9 cellular contexts compared by ENCODE assay signal in genomic region chr6:14664616-14665315, GRCh38.
DNase-seq lines count a peak whose midpoint lies in the region; ATAC-seq and TF ChIP-seq lines count a peak whose summit lies in the region.
"Had no signal": no experiment of that assay in that cellular context is flagged by ENCODE, and none has a peak within 500 bp of the region (broad histone marks: within the 10 kb centered on the region; RNA-seq: fewer than 3 reads in every experiment).

No MANE protein-coding gene starts in this region.

- H3K27ac ChIP-seq in KMS-11, result no peak overlapping the region
- H3K27ac ChIP-seq: esophagus muscularis mucosa had no signal

- H3K4me2 ChIP-seq in KMS-11, result peak overlapping the region; percentile 25; the same call in 1 of the 2 replicates

- DNase-seq in NCI-H2171 treated with DMSO at 0.1 percent for 48 hours (lab: John Stamatoyannopoulos, UW) (peak; percentile 28), NCI-H2171 (lab: John Stamatoyannopoulos, UW) (no peak), neural crest cell (ENCODE audit: low read depth, low spot score) (peak; percentile 8), T-helper 9 cell (no peak), HCEC 1CT (no peak), DMS79 treated with DMSO at 0.1 percent for 48 hours (lab: John Stamatoyannopoulos, UW) (no peak)

- H3K79me2 ChIP-seq in KMS-11 (ENCODE audit: insufficient read depth, low read depth), result no peaks in the 10 kb centered on the region

- H3K9ac ChIP-seq in KMS-11, result no peak overlapping the region

- no peaks in the 10 kb centered on the region for H3K36me3 ChIP-seq in KMS-11 (ENCODE audit: insufficient read depth)
- H3K36me3 ChIP-seq: esophagus muscularis mucosa had no signal

- no peaks in the 10 kb centered on the region for H3K27me3 Mint-ChIP-seq in activated T-helper 17 cell treated with anti-CD3 and anti-CD28 coated beads, Interleukin-2, amount 50 U/mL, for 72 hours
- H3K27me3 Mint-ChIP-seq in neural crest cell (ENCODE audit: low read depth), result no peaks in the 10 kb centered on the region

- peak overlapping the region; percentile 70 for H3K4me3 Mint-ChIP-seq in activated T-helper 17 cell treated with anti-CD3 and anti-CD28 coated beads, Interleukin-2, amount 50 U/mL, for 72 hours
- H3K4me3 Mint-ChIP-seq in neural crest cell, result no peak overlapping the region

- no peaks in the 10 kb centered on the region for H3K9me3 Mint-ChIP-seq in activated T-helper 17 cell treated with anti-CD3 and anti-CD28 coated beads, Interleukin-2, amount 50 U/mL, for 72 hours
- no peaks in the 10 kb centered on the region for H3K9me3 Mint-ChIP-seq in neural crest cell

- ATAC-seq in activated T-helper 17 cell treated with anti-CD3 and anti-CD28 coated beads, Interleukin-2, amount 50 U/mL, for 72 hours (replicated peaks), result peak; percentile 3

- no peaks in the 10 kb centered on the region for H3K27me3 ChIP-seq in KMS-11 (ENCODE audit: insufficient read depth, low read depth)
- H3K27me3 ChIP-seq: esophagus muscularis mucosa had no signal

- H3K27ac Mint-ChIP-seq in activated T-helper 17 cell treated with anti-CD3 and anti-CD28 coated beads, Interleukin-2, amount 50 U/mL, for 72 hours, result peak overlapping the region; percentile 89
- peak overlapping the region; percentile 48 for H3K27ac Mint-ChIP-seq in neural crest cell (ENCODE audit: unreplicated experiment)

- peaks cover 20% of the 10 kb centered on the region for H3K4me1 Mint-ChIP-seq in activated T-helper 17 cell treated with anti-CD3 and anti-CD28 coated beads, Interleukin-2, amount 50 U/mL, for 72 hours
- peaks cover 17% of the 10 kb centered on the region for H3K4me1 Mint-ChIP-seq in neural crest cell

- TF ChIP-seq CTCF in KMS-11 (conservative IDR thresholded peaks at IDR 0.05; ENCODE audit: low read depth, low read length), result no peak
- TF ChIP-seq CTCF in neural crest cell (conservative IDR thresholded peaks at IDR 0.05), result no peak

- H3K4me1 ChIP-seq in KMS-11 (ENCODE audit: low read depth, poor library complexity, severe bottlenecking), result peaks cover 24% of the 10 kb centered on the region
- H3K4me1 ChIP-seq: esophagus muscularis mucosa had no signal

- no peaks in the 10 kb centered on the region for H4K20me1 ChIP-seq in KMS-11 (ENCODE audit: insufficient read depth)

- no peak overlapping the region for H3K4me3 ChIP-seq in KMS-11 (IDR thresholded peaks at IDR 0.05; ENCODE audit: insufficient read depth, low read depth, low read length)
- H3K4me3 ChIP-seq: esophagus muscularis mucosa had no signal

- H3K36me3 Mint-ChIP-seq in activated T-helper 17 cell treated with anti-CD3 and anti-CD28 coated beads, Interleukin-2, amount 50 U/mL, for 72 hours (ENCODE audit: low read depth), result no peaks in the 10 kb centered on the region
- H3K36me3 Mint-ChIP-seq in neural crest cell (ENCODE audit: low read depth), result no peaks in the 10 kb centered on the region

- no peak overlapping the region for H2AFZ ChIP-seq in KMS-11 (ENCODE audit: low read depth)

Comparison
In these comparisons a context has a peak if more than half of its experiments do, and no peak if none do; other contexts are left out.
1. DNase-seq: peak in NCI-H2171 treated with DMSO at 0.1 percent for 48 hours (single experiment) and neural crest cell (single experiment); none in NCI-H2171 (single experiment), T-helper 9 cell (single experiment), HCEC 1CT (single experiment) and DMS79 treated with DMSO at 0.1 percent for 48 hours (single experiment).